9 cellular contexts compared by ENCODE assay signal in the genomic region with DNA sequence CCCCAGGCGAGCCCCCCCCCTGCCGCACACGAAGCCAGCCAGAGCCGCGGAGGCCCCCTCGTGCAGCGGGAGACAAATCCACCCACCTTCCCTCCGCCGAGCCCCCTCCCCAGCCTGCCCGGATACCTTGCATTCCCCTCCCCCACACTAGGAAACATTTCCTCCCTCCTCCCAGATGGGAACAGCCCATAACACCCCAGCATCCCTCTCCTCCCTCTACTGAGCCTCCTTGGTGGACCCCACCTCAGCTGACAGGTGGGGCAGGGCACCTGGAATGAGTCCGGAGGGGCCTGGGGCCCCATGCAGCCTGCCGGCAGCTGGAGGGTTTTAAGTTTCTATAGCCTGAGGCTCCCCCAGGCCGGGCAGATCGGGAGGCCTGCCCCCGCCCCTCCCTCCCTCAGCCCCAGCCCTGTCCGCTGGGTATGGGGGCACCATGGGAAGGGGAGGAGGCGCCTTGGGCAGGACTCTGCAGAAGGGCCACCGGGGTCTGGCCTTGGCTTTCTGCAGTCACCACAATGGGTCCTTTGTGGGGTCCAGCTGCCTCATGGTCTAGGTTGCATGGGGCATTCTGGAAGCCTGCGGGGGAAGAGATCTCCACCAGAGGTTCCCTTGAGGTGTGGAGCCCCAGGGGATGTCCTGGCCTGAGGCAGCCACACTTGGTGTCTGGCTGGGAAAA. TPM values are rescaled to one million over a fixed set of nuclear protein-coding genes. Genes with fewer than 3 reads are reported as not detected.
DNase-seq lines count a peak whose midpoint lies in the region; ATAC-seq, FAIRE-seq and TF ChIP-seq lines count a peak whose summit lies in the region.
"Had no signal": no experiment of that assay in that cellular context is flagged by ENCODE, and none has a peak within 500 bp of the region (broad histone marks: within the 10 kb centered on the region; RNA-seq: fewer than 3 reads in every experiment).

No MANE protein-coding gene starts in this region.

- H4K20me1 ChIP-seq in DND-41 (ENCODE audit: insufficient read depth, low read length) = peaks cover 6% of the 10 kb centered on the region; the same call in 1 of the 2 replicates
- peaks cover 43% of the 10 kb centered on the region for H4K20me1 ChIP-seq in astrocyte (ENCODE audit: insufficient read depth, low read length)

- H3K27ac Mint-ChIP-seq in astrocyte (ENCODE audit: unreplicated experiment) = peak overlapping the region; percentile 18

- ATAC-seq in DND-41 (ENCODE audit: insufficient read depth, low read depth) (peak; percentile 1; the same call in 1 of the 3 replicates), GM18517 (IDR thresholded peaks at IDR 0.05; ENCODE audit: unreplicated experiment) (no peak)

- H2AFZ ChIP-seq in DND-41 (ENCODE audit: low read depth, low read length) (peak overlapping the region; percentile 75), astrocyte (ENCODE audit: low read depth, low read length) (no peak overlapping the region)

- peak overlapping the region; percentile 91 for H3K4me2 ChIP-seq in DND-41 (ENCODE audit: insufficient read depth, low read length)
- peak overlapping the region; percentile 99 for H3K4me2 ChIP-seq in astrocyte (ENCODE audit: low read length)

- H3K27ac ChIP-seq in DND-41 (ENCODE audit: low read length) = peak overlapping the region; percentile 85
- peak overlapping the region; percentile 71 for H3K27ac ChIP-seq in astrocyte (ENCODE audit: low read depth, low read length)
- no peak overlapping the region for H3K27ac ChIP-seq in iPS DF 6.9 (ENCODE audit: low read length)
- H3K27ac ChIP-seq in skeletal muscle tissue (ENCODE audit: low read depth, low read length) = peak overlapping the region; percentile 90

- peaks cover 16% of the 10 kb centered on the region for H3K4me1 Mint-ChIP-seq in astrocyte (ENCODE audit: low read depth, unreplicated experiment)

- in situ Hi-C loops in G401 (cut with HindIII; ENCODE audit: low sequenced_read_pairs) = no loop called here

- no CpG with 5 or more reads among the region's 19 CpGs for WGBS in iPS DF 6.9 (ENCODE audit: insufficient coverage, insufficient read length)

- peak overlapping the region; percentile 78 to 91; a peak in 3 of 4 replicates for H3K4me3 ChIP-seq in DND-41 (ENCODE audit: low read depth in 1 of 2, low read length in 2 of 2)
- H3K4me3 ChIP-seq in astrocyte (ENCODE audit: insufficient read depth, low read depth, low read length) = peak overlapping the region; percentile 78
- peak overlapping the region; percentile 93 for H3K4me3 ChIP-seq in iPS DF 6.9 (ENCODE audit: low read length)
- H3K4me3 ChIP-seq in skeletal muscle tissue (ENCODE audit: low read length in 3 of 3) = peak overlapping the region; percentile 85 to 88 (median 87)

- peak overlapping the region; percentile 65 for H3K9ac ChIP-seq in DND-41 (ENCODE audit: low read depth, low read length)
- peak overlapping the region; percentile 92 for H3K9ac ChIP-seq in astrocyte (ENCODE audit: low read length)
- H3K9ac ChIP-seq in skeletal muscle tissue (ENCODE audit: low read depth in 1 of 3, low read length in 3 of 3) = peak overlapping the region; percentile 74 to 91 (median 85)

- peaks cover 4% of the 10 kb centered on the region for H3K36me3 Mint-ChIP-seq in astrocyte (ENCODE audit: low read depth, unreplicated experiment)

- H3K4me3 Mint-ChIP-seq in astrocyte (ENCODE audit: unreplicated experiment) = peak overlapping the region; percentile 87

- H3K36me3 ChIP-seq in DND-41 (ENCODE audit: insufficient read depth, low read length) (peaks cover 3% of the 10 kb centered on the region; the same call in 1 of the 2 replicates), astrocyte (ENCODE audit: insufficient read depth, low read length) (peaks cover 9% of the 10 kb centered on the region), iPS DF 6.9 (ENCODE audit: control insufficient read depth, insufficient read depth, low read length) (no peaks in the 10 kb centered on the region), skeletal muscle tissue (ENCODE audit: control insufficient read depth in 3 of 3, insufficient read depth in 3 of 3, low read length in 3 of 3) (peaks cover 0 to 5% (median 3%) of the 10 kb centered on the region in 3 donors)

- no peak for TF ChIP-seq CTCF in DND-41 (IDR thresholded peaks at IDR 0.05; ENCODE audit: borderline replicate concordance, extremely low read depth, low read length, poor library complexity, severe bottlenecking)
- no peak for TF ChIP-seq CTCF in astrocyte (IDR thresholded peaks at IDR 0.05; ENCODE audit: insufficient read depth, low read depth, low read length)

- peak; percentile 50 for DNase-seq in DND-41
- DNase-seq in HuH-7.5 (ENCODE audit: low spot score) = peak; percentile 52
- no peak for DNase-seq in astrocyte (ENCODE audit: low read depth)
- DNase-seq in iPS DF 6.9 (ENCODE audit: low read depth, low spot score) = no peak
- no peak for DNase-seq in G401 (ENCODE audit: low spot score)
- DNase-seq in amniotic stem cell (lab: John Stamatoyannopoulos, UW) = no peak

- FAIRE-seq in astrocyte (lab: Jason Lieb, UNC) = no peak
- FAIRE-seq: TTC549 had no signal

- no peaks in the 10 kb centered on the region for H3K9me3 ChIP-seq in DND-41 (ENCODE audit: insufficient read depth, low read length, severe bottlenecking)
- H3K9me3 ChIP-seq in astrocyte (ENCODE audit: insufficient read depth, low read depth, low read length) = no peaks in the 10 kb centered on the region
- H3K9me3 ChIP-seq in iPS DF 6.9 (ENCODE audit: control insufficient read depth, insufficient read depth, low read length) = no peaks in the 10 kb centered on the region
- H3K9me3 ChIP-seq in skeletal muscle tissue (ENCODE audit: control insufficient read depth in 3 of 3, low read length in 3 of 3) = no peaks in the 10 kb centered on the region

- peaks cover 45% of the 10 kb centered on the region for H3K79me2 ChIP-seq in DND-41 (ENCODE audit: insufficient read depth, low read length)
- H3K79me2 ChIP-seq in astrocyte (ENCODE audit: insufficient read depth, low read length) = peaks cover 52% of the 10 kb centered on the region

- H3K4me1 ChIP-seq in DND-41 (ENCODE audit: insufficient read depth, low read length) (peaks cover 48% of the 10 kb centered on the region), astrocyte (ENCODE audit: insufficient read depth, low read length) (peaks cover 25% of the 10 kb centered on the region), iPS DF 6.9 (ENCODE audit: control insufficient read depth, insufficient read depth, low read length) (peaks cover 11% of the 10 kb centered on the region), skeletal muscle tissue (ENCODE audit: control insufficient read depth in 3 of 3, insufficient read depth in 3 of 3, low read length in 3 of 3) (peaks cover 41 to 50% (median 46%) of the 10 kb centered on the region in 3 donors)

- H3K9me3 Mint-ChIP-seq in astrocyte (ENCODE audit: unreplicated experiment) = no peaks in the 10 kb centered on the region

- H3K27me3 ChIP-seq in DND-41 (ENCODE audit: insufficient read depth, low read length, poor library complexity) = no peaks in the 10 kb centered on the region
- H3K27me3 ChIP-seq in astrocyte (ENCODE audit: insufficient read depth, low read length) = no peaks in the 10 kb centered on the region
- H3K27me3 ChIP-seq in iPS DF 6.9 (ENCODE audit: control insufficient read depth, insufficient read depth, low read length) = no peaks in the 10 kb centered on the region
- H3K27me3 ChIP-seq in skeletal muscle tissue (ENCODE audit: control insufficient read depth in 3 of 3, insufficient read depth in 3 of 3, low read length in 3 of 3) = no peaks in the 10 kb centered on the region

- no peaks in the 10 kb centered on the region for H3K27me3 Mint-ChIP-seq in astrocyte (ENCODE audit: low read depth, unreplicated experiment)

RNA-seq across cellular contexts. Expression of a gene that starts 0.7 kb away (rescaled TPM):
- total RNA-seq in astrocyte = 131 and 137 TPM in 2 replicates
- total RNA-seq in skeletal muscle tissue = 46.4 TPM
- 21.3 and 28.7 TPM in 2 replicates for total RNA-seq in G401 (2014; rRNA removed; shearing (Covaris generic))

Comparison
In these comparisons a context has a peak if more than half of its experiments do, and no peak if none do; other contexts are left out.
1. DNase-seq: peak in DND-41 (single experiment) and HuH-7.5 (single experiment); none in astrocyte (single experiment), iPS DF 6.9 (single experiment), G401 (single experiment) and amniotic stem cell (single experiment).
2. Peak in every context shown above with its lines, with median percentiles within 50 percentile points of each other: H3K4me3 ChIP-seq and H3K9ac ChIP-seq.